8 cellular contexts compared by ENCODE assay signal in the genomic region with DNA sequence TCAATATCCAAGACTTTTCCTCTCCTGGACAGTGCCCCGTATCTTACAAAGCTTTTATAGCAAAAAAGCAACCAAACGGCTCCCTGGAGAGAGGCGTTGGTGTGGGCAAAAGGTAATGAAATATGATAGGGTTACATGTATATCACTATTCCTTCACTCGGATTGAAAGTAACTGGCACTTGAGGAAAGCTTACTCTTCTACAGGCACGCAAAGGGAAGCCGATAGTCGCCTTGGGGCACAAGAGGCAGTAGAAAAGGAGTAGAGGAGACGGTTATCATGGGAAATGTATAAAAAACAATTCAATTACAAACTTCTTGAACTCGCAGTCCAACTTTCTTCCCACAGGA. TPM values are rescaled to one million over a fixed set of nuclear protein-coding genes. Genes with fewer than 3 reads are reported as not detected.
A peak's percentile ranks its signal among the peaks of the same experiment; 100 is the strongest.
DNase-seq lines count a peak whose midpoint lies in the region; ATAC-seq and TF ChIP-seq lines count a peak whose summit lies in the region.

No MANE protein-coding gene starts in this region.

- intact Hi-C loops in left cardiac atrium (cut with DNase I) (loop anchor here in 1 of 2 donors (2.0 kb wide), 1 partner anchor 25 kb away; no protein-coding TSS in a partner anchor), ascending aorta (cut with DNase I) (loop anchor here (1.0 to 5.0 kb wide), 3 partner anchors 10 to 140 kb away; a partner anchor contains a TSS), upper lobe of right lung (cut with DNase I) (no loop called here)

- H3K9ac ChIP-seq in liver (ENCODE audit: low read depth in 1 of 2, low read length in 2 of 2): peak overlapping the region; percentile 52 to 97

- H3K27me3 ChIP-seq in cardiac muscle cell: no peaks in the 10 kb centered on the region
- no peaks in the 10 kb centered on the region for H3K27me3 ChIP-seq in ascending aorta
- H3K27me3 ChIP-seq in liver (ENCODE audit: control insufficient read depth in 4 of 4, insufficient read depth in 4 of 4, low read length in 3 of 4): no peaks in the 10 kb centered on the region
- H3K27me3 ChIP-seq in upper lobe of right lung: no peaks in the 10 kb centered on the region

- H3K9me3 ChIP-seq in cardiac muscle cell (ENCODE audit: low read depth) (no peaks in the 10 kb centered on the region), ascending aorta (no peaks in the 10 kb centered on the region), liver (ENCODE audit: control insufficient read depth in 4 of 4, low read length in 3 of 4) (no peaks in the 10 kb centered on the region), upper lobe of right lung (no peaks in the 10 kb centered on the region)

- H3K4me3 ChIP-seq in cardiac muscle cell (peak overlapping the region; percentile 75), ascending aorta (peak overlapping the region; percentile 69 to 100), liver (ENCODE audit: low read depth in 1 of 3, low read length in 3 of 3) (peak overlapping the region; percentile 80 to 88 (median 83)), upper lobe of right lung (peak overlapping the region; percentile 95)

- H3K36me3 ChIP-seq in cardiac muscle cell (peaks cover 1% of the 10 kb centered on the region), ascending aorta (peaks cover 23 to 25% of the 10 kb centered on the region in 2 donors), liver (ENCODE audit: control insufficient read depth in 4 of 4, insufficient read depth in 3 of 4, low read depth in 1 of 4, low read length in 3 of 4) (peaks cover 3 to 16% (median 14%) of the 10 kb centered on the region in 4 donors), upper lobe of right lung (peaks cover 26% of the 10 kb centered on the region)

- 2% methylated on average over 9 of the region's 9 CpGs for WGBS in liver

- no peak for TF ChIP-seq CTCF in cardiac muscle cell (IDR thresholded peaks at IDR 0.05; ENCODE audit: low read depth, low read length)
- no peak for TF ChIP-seq CTCF in ascending aorta (IDR thresholded peaks at IDR 0.05)
- TF ChIP-seq CTCF in liver (IDR thresholded peaks at IDR 0.05; ENCODE audit: low read depth, low read length, missing input control): no peak
- TF ChIP-seq CTCF in upper lobe of right lung (IDR thresholded peaks at IDR 0.05): no peak

- no peak for TF ChIP-seq RAD21 in liver (IDR thresholded peaks at IDR 0.05)

- H3K4me1 ChIP-seq in cardiac muscle cell (ENCODE audit: low read depth) (peaks cover 22% of the 10 kb centered on the region), ascending aorta (peaks cover 0 to 32% of the 10 kb centered on the region in 2 donors), liver (ENCODE audit: control insufficient read depth in 4 of 4, insufficient read depth in 4 of 4, low read length in 3 of 4) (peaks cover 2 to 47% (median 40%) of the 10 kb centered on the region in 4 donors), upper lobe of right lung (peaks cover 32% of the 10 kb centered on the region)

- ATAC-seq in left cardiac atrium (no peak), upper lobe of right lung (no peak), HG03469 (IDR thresholded peaks at IDR 0.05; ENCODE audit: unreplicated experiment) (no peak)

- DNase-seq in cardiac muscle cell (ENCODE audit: low read depth in 1 of 2, low spot score in 1 of 2) (peak in 1 of 2 donors; percentile 14), left cardiac atrium (no peak), ascending aorta (ENCODE audit: low spot score in 2 of 2) (no peak), upper lobe of right lung (no peak), germinal center (ENCODE audit: low spot score) (no peak), NCI-H2171 treated with DMSO at 0.1 percent for 48 hours (lab: John Stamatoyannopoulos, UW) (no peak)

- peak overlapping the region; percentile 85 for H3K27ac ChIP-seq in cardiac muscle cell
- peak overlapping the region; percentile 96 to 100 for H3K27ac ChIP-seq in ascending aorta
- peak overlapping the region; percentile 85 to 95 for H3K27ac ChIP-seq in liver (ENCODE audit: low read depth in 1 of 2, low read length in 2 of 2)
- peak overlapping the region; percentile 95 for H3K27ac ChIP-seq in upper lobe of right lung

TF ChIP-seq in liver, 16 proteins besides CTCF, POLR2A, EP300 and RAD21:
- TF ChIP-seq, protein P1, sequence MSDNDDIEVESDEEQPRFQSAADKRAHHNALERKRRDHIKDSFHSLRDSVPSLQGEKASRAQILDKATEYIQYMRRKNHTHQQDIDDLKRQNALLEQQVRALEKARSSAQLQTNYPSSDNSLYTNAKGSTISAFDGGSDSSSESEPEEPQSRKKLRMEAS (IDR thresholded peaks at IDR 0.05): no peak

RNA-seq across cellular contexts. Expression of a gene that starts 1.1 kb away (rescaled TPM):
- total RNA-seq in cardiac muscle cell (17.1 and 24.4 TPM in 2 replicates), left cardiac atrium (10 to 100 TPM; 25.9 to 39.4 TPM), ascending aorta (65.8 TPM), liver (10 to 100 TPM; 51.5 to 73.9 TPM), upper lobe of right lung (118 TPM)
- polyA plus RNA-seq in cardiac muscle cell (24.0 and 31.0 TPM in 2 replicates), liver (10 to 100 TPM; 67.8 to 74.7 TPM)

RNA-seq across cellular contexts. Expression of a gene that starts 19.0 kb away (rescaled TPM):
- total RNA-seq in cardiac muscle cell (64.7 and 78.3 TPM in 2 replicates), left cardiac atrium (10 to 100 TPM; 21.1 to 29.8 TPM), ascending aorta (43.4 TPM), liver (10 to 100 TPM; 42.3 to 45.3 TPM), upper lobe of right lung (42.1 TPM)
- polyA plus RNA-seq in cardiac muscle cell (112 and 117 TPM in 2 replicates), liver (10 to 100 TPM; 20.1 to 28.0 TPM)

RNA-seq across cellular contexts. Expression of a gene that starts 19.1 kb away (rescaled TPM):
- 1.8 and 3.6 TPM in 2 replicates for total RNA-seq in cardiac muscle cell
- 2.3 TPM in 1 of 2 replicates, not detected in the other for polyA plus RNA-seq in cardiac muscle cell
- total RNA-seq in left cardiac atrium: 1 to 10 TPM; 1.4 to 1.6 TPM
- total RNA-seq in ascending aorta: 1.4 TPM
- total RNA-seq in liver: 1 to 10 TPM in 1 of 2 donors, under 1 TPM in 1; 0.47 to 1.3 TPM
- polyA plus RNA-seq in liver: 1 to 10 TPM in 1 of 2 donors, under 1 TPM in 1; 0.61 to 1.2 TPM
- 6.1 TPM for total RNA-seq in upper lobe of right lung

RNA-seq across cellular contexts. Expression of a gene that starts 33.6 kb away (rescaled TPM):
- 9.8 and 24.9 TPM in 2 replicates for total RNA-seq in cardiac muscle cell
- polyA plus RNA-seq in cardiac muscle cell: 7.8 and 13.0 TPM in 2 replicates
- 1 to 10 TPM; 6.1 to 7.3 TPM for total RNA-seq in left cardiac atrium
- total RNA-seq in ascending aorta: 127 TPM
- total RNA-seq in liver: 1 to 10 TPM; 2.4 to 6.4 TPM
- polyA plus RNA-seq in liver: 1 to 10 TPM; 1.3 to 2.1 TPM
- total RNA-seq in upper lobe of right lung: 13.6 TPM
